ENCODE assay signal across 11 cellular contexts in the genomic region with DNA sequence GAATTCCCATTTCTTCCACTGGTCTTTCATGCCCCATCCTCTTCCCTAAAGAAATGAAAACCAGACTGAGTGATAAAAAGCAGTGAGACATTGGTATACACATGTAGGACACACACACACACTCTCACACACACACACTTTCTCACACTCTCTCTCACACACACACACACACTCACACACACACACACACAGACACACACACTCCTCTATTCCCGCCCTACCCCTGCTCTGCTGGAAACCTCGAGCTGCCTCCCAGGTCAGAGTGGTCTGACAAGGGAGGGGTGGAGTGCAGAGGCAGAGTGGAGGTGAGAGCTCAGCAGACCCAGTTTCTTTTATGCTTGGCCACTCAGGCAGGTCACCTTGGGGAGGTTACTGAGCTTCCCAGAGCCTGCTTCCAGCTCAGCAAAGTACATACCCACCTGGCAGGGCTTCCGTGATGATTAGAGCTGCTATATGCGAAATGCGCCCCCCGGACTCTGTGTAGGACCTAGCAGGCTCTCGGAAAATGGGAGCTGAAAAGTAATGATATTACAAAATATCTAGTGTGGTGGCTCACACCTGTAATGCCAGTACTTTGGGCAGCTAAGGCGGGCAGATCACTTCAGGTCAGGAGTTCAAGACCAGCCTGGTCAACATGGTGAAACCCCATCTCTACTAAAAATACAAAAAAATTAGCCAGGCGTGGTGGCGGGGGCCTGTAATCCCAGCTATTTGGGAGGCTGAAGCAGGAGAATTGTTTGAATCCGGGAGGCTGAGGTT. TPM values are rescaled to one million over a fixed set of nuclear protein-coding genes. Genes with fewer than 3 reads are reported as not detected.
DNase-seq lines count a peak whose midpoint lies in the region; ATAC-seq, FAIRE-seq and TF ChIP-seq lines count a peak whose summit lies in the region.
"Had no signal": no experiment of that assay in that cellular context is flagged by ENCODE, and none has a peak within 500 bp of the region (broad histone marks: within the 10 kb centered on the region; RNA-seq: fewer than 3 reads in every experiment).

No MANE protein-coding gene starts in this region.

- H3K4me2 ChIP-seq in astrocyte (ENCODE audit: low read length): no peak overlapping the region
- H3K4me2 ChIP-seq in mesendoderm (ENCODE audit: low read length): no peak overlapping the region

- H2BK15ac ChIP-seq in mesendoderm (replicated peaks; ENCODE audit: low read depth): no peak overlapping the region

- intact Hi-C loops in heart right ventricle (cut with DNase I) (loop anchor here (2.0 to 10.0 kb wide), 11 partner anchors 52 to 232 kb away; partner anchors contain the start of genes GJD3 (in 3 of the 10), IGFBP4 (in 3 of the 10) and RARA (in 3 of the 10)), Right ventricle myocardium inferior (cut with DNase I) (no loop called here)

- H3K36me3 Mint-ChIP-seq in astrocyte (ENCODE audit: low read depth, unreplicated experiment): no peaks in the 10 kb centered on the region

- H4K5ac ChIP-seq in mesendoderm (ENCODE audit: low read length): no peak overlapping the region

- peak in 1 of 4 donors; percentile 14 for TF ChIP-seq POLR2A in upper lobe of left lung (IDR thresholded peaks at IDR 0.05)

- H2AK5ac ChIP-seq in mesendoderm (ENCODE audit: low read length): no peak overlapping the region

- no peak overlapping the region for H3K4ac ChIP-seq in mesendoderm (ENCODE audit: low read depth, low read length)

- H3K9me3 Mint-ChIP-seq in astrocyte (ENCODE audit: unreplicated experiment): no peaks in the 10 kb centered on the region

- H3K4me3 ChIP-seq in heart right ventricle (no peak overlapping the region), astrocyte (ENCODE audit: insufficient read depth, low read depth, low read length) (no peak overlapping the region), mesendoderm (ENCODE audit: low read length) (no peak overlapping the region), upper lobe of left lung (no peak overlapping the region)
- H3K4me3 ChIP-seq: lung, tibial artery had no signal

- peak overlapping the region; percentile 6 for H3K56ac ChIP-seq in mesendoderm (ENCODE audit: low read length)

- TF ChIP-seq CTCF in heart right ventricle (IDR thresholded peaks at IDR 0.05) (no peak), astrocyte (IDR thresholded peaks at IDR 0.05; ENCODE audit: insufficient read depth, low read depth, low read length) (no peak), upper lobe of left lung (IDR thresholded peaks at IDR 0.05) (no peak), foreskin keratinocyte (conservative IDR thresholded peaks at IDR 0.05) (no peak)

- no peaks in the 10 kb centered on the region for H3K79me1 ChIP-seq in mesendoderm (ENCODE audit: low read length)

- no peak overlapping the region for H3K23ac ChIP-seq in mesendoderm (ENCODE audit: low read length)

- H3K27me3 ChIP-seq in heart right ventricle: no peaks in the 10 kb centered on the region
- H3K27me3 ChIP-seq in astrocyte (ENCODE audit: insufficient read depth, low read length): no peaks in the 10 kb centered on the region
- no peaks in the 10 kb centered on the region for H3K27me3 ChIP-seq in mesendoderm (ENCODE audit: insufficient read depth, low read length, poor library complexity)
- H3K27me3 ChIP-seq in upper lobe of left lung: no peaks in the 10 kb centered on the region
- H3K27me3 ChIP-seq in foreskin keratinocyte: no peaks in the 10 kb centered on the region
- H3K27me3 ChIP-seq: tibial artery had no signal

- H3K27ac Mint-ChIP-seq in astrocyte (ENCODE audit: unreplicated experiment): peak overlapping the region; percentile 36

- peaks cover 27% of the 10 kb centered on the region for H3K4me1 Mint-ChIP-seq in astrocyte (ENCODE audit: low read depth, unreplicated experiment)

- H4K20me1 ChIP-seq in astrocyte (ENCODE audit: insufficient read depth, low read length): no peaks in the 10 kb centered on the region

- no peak for DNase-seq in heart right ventricle
- DNase-seq in Right ventricle myocardium inferior (ENCODE audit: missing footprints): no peak
- DNase-seq in astrocyte (ENCODE audit: low read depth): no peak
- no peak for DNase-seq in mesendoderm
- DNase-seq in upper lobe of left lung: no peak
- no peak for DNase-seq in mucosa of gallbladder (ENCODE audit: low spot score)
- DNase-seq in foreskin keratinocyte: no peak
- DNase-seq in SW480 (ENCODE audit: low spot score): no peak
- DNase-seq: MV-4-11, tibial artery had no signal

- H3K4me3 Mint-ChIP-seq in astrocyte (ENCODE audit: unreplicated experiment): peak overlapping the region; percentile 45

- TF ChIP-seq EP300 in upper lobe of left lung (IDR thresholded peaks at IDR 0.05): no peak

- H3K9ac ChIP-seq in astrocyte (ENCODE audit: low read length) (no peak overlapping the region), mesendoderm (ENCODE audit: low read length) (no peak overlapping the region)

- 86 to 92% methylated on average over 11 of the region's 11 CpGs for WGBS in heart right ventricle, 2 donors
- 100% methylated on average over 1 of the region's 11 CpGs for WGBS in mesendoderm (ENCODE audit: extremely low coverage, insufficient coverage, low lambda C conversion rate)
- WGBS in upper lobe of left lung, 2 donors: 84% methylated on average over 11 of the region's 11 CpGs

- no peak for ATAC-seq in heart right ventricle
- no peak for ATAC-seq in Right ventricle myocardium inferior
- no peak for ATAC-seq in upper lobe of left lung (ENCODE audit: low FRiP score in 2 of 2)
- no peak for ATAC-seq in foreskin keratinocyte

- H4K8ac ChIP-seq in mesendoderm (ENCODE audit: low read depth, low read length): no peak overlapping the region

- H2AFZ ChIP-seq in astrocyte (ENCODE audit: low read depth, low read length): no peak overlapping the region

- FAIRE-seq in astrocyte (lab: Jason Lieb, UNC): no peak

- no peak overlapping the region for H3K18ac ChIP-seq in mesendoderm (ENCODE audit: low read length)

- H3K9me3 ChIP-seq in heart right ventricle (no peaks in the 10 kb centered on the region), astrocyte (ENCODE audit: insufficient read depth, low read depth, low read length) (no peaks in the 10 kb centered on the region), upper lobe of left lung (no peaks in the 10 kb centered on the region)
- H3K9me3 ChIP-seq: tibial artery had no signal

- H3K79me2 ChIP-seq in astrocyte (ENCODE audit: insufficient read depth, low read length) (no peaks in the 10 kb centered on the region), mesendoderm (ENCODE audit: control insufficient read depth, insufficient read depth, low read length) (no peaks in the 10 kb centered on the region)

- no peak overlapping the region for H2BK5ac ChIP-seq in mesendoderm (ENCODE audit: low read length)

- H3K27ac ChIP-seq in heart right ventricle (peak overlapping the region in 7 of 10 donors; percentile 5 to 97 (median 93)), astrocyte (ENCODE audit: low read depth, low read length) (no peak overlapping the region), mesendoderm (ENCODE audit: low read depth, low read length) (no peak overlapping the region), upper lobe of left lung (peak overlapping the region; percentile 81 to 93 (median 84)), foreskin keratinocyte (no peak overlapping the region)

- H2BK120ac ChIP-seq in mesendoderm (ENCODE audit: low read depth, low read length): no peak overlapping the region

- H3K36me3 ChIP-seq in heart right ventricle: no peaks in the 10 kb centered on the region
- no peaks in the 10 kb centered on the region for H3K36me3 ChIP-seq in astrocyte (ENCODE audit: insufficient read depth, low read length)
- no peaks in the 10 kb centered on the region for H3K36me3 ChIP-seq in mesendoderm (ENCODE audit: control insufficient read depth, insufficient read depth, low read length)
- no peaks in the 10 kb centered on the region for H3K36me3 ChIP-seq in upper lobe of left lung
- H3K36me3 ChIP-seq: tibial artery had no signal

- H3K27me3 Mint-ChIP-seq in astrocyte (ENCODE audit: low read depth, unreplicated experiment): no peaks in the 10 kb centered on the region

- peaks cover 25 to 79% (median 62%) of the 10 kb centered on the region in 9 donors for H3K4me1 ChIP-seq in heart right ventricle
- H3K4me1 ChIP-seq in astrocyte (ENCODE audit: insufficient read depth, low read length): peaks cover 26% of the 10 kb centered on the region
- H3K4me1 ChIP-seq in mesendoderm (ENCODE audit: control insufficient read depth, low read depth, low read length): peaks cover 9% of the 10 kb centered on the region
- H3K4me1 ChIP-seq in upper lobe of left lung: peaks cover 55 to 79% (median 71%) of the 10 kb centered on the region in 4 donors
- H3K4me1 ChIP-seq in foreskin keratinocyte: peaks cover 47% of the 10 kb centered on the region

RNA-seq across cellular contexts. Expression of gene CCR7, which starts 30.7 kb away (rescaled TPM):
- total RNA-seq in heart right ventricle (1 to 10 TPM in 1 of 10 donors, under 1 TPM in 3, not detected in 6; 0.10 to 1.7 (median 0.48) TPM), Right ventricle myocardium inferior (not detected), astrocyte (not detected in 2 replicates), upper lobe of left lung (1 to 10 TPM in 3 of 6 donors, under 1 TPM in 1, not detected in 2; 0.30 to 2.8 (median 1.4) TPM), mucosa of gallbladder (1.3 TPM), foreskin keratinocyte (not detected in 2 replicates)
- polyA plus RNA-seq in heart right ventricle (under 1 TPM in 1 of 2 donors, not detected in 1; 0.46 TPM), foreskin keratinocyte (not detected in 2 replicates)
- 3.8 TPM for polyA plus RNA-seq in mesendoderm (2013, experiment 1 of 2)
- polyA plus RNA-seq in mesendoderm (2013, experiment 2 of 2): 3.8 TPM

RNA-seq across cellular contexts. Expression of gene TNS4, which starts 33.2 kb away (rescaled TPM):
- under 1 TPM in 1 of 10 donors, not detected in 9; 0.62 TPM for total RNA-seq in heart right ventricle
- under 1 TPM in 1 of 2 donors, not detected in 1; 0.01 TPM for polyA plus RNA-seq in heart right ventricle
- total RNA-seq in Right ventricle myocardium inferior: not detected
- total RNA-seq in astrocyte: not detected in 2 replicates
- 5.7 TPM for polyA plus RNA-seq in mesendoderm (2013, experiment 1 of 2)
- 4.9 TPM for polyA plus RNA-seq in mesendoderm (2013, experiment 2 of 2)
- 1 to 10 TPM in 4 of 6 donors, under 1 TPM in 1, not detected in 1; 0.54 to 5.1 (median 1.1) TPM for total RNA-seq in upper lobe of left lung
- total RNA-seq in mucosa of gallbladder: 0.23 TPM
- total RNA-seq in foreskin keratinocyte: 285 and 352 TPM in 2 replicates
- polyA plus RNA-seq in foreskin keratinocyte: 271 and 305 TPM in 2 replicates

Comparison
In these comparisons a context has a peak if more than half of its experiments do, and no peak if none do; other contexts are left out.
1. H3K27ac ChIP-seq: peak in heart right ventricle (7 of 10) and upper lobe of left lung (4 of 4); none in astrocyte (single experiment), mesendoderm (single experiment) and foreskin keratinocyte (single experiment).
2. RNA of gene TNS4, which starts 33.2 kb away (total RNA-seq): 285 to 352 TPM in foreskin keratinocyte; 0.54 to 5.1 TPM in upper lobe of left lung, 0.23 TPM in mucosa of gallbladder (single experiment), not detected in Right ventricle myocardium inferior (single experiment), not detected in astrocyte and 0.62 TPM in heart right ventricle; every median in the first group is over 10 times any median in the second.